Comparison of ENCODE assay signal across 16 cellular contexts in genomic region chr1:21240706-21241105, GRCh38.
"Had no signal": no experiment of that assay in that cellular context is flagged by ENCODE, and none has a peak within 500 bp of the region (broad histone marks: within the 10 kb centered on the region; RNA-seq: fewer than 3 reads in every experiment).

No MANE protein-coding gene starts in this region.

- H3K27me3 Mint-ChIP-seq: natural killer cell treated with Interleukin-12 subunit alpha and Interleukin-12 subunit beta and Interleukin-15 and Interleukin-18, amount 100 ng/mL, for 72 hours had no signal

- ATAC-seq: heart left ventricle; natural killer cell treated with Interleukin-12 subunit alpha and Interleukin-12 subunit beta and Interleukin-15 and Interleukin-18, amount 100 ng/mL, for 72 hours had no signal

- H3K9me3 Mint-ChIP-seq: natural killer cell treated with Interleukin-12 subunit alpha and Interleukin-12 subunit beta and Interleukin-15 and Interleukin-18, amount 100 ng/mL, for 72 hours had no signal

- DNase-seq: dorsolateral prefrontal cortex; effector CD8-positive, alpha-beta T cell; heart left ventricle; hippocampal formation; midbrain; posterior cingulate gyrus; small intestine; stimulated activated CD4-positive, alpha-beta T cell treated with anti-CD3 and anti-CD28 coated beads, Interleukin-12 subunit alpha, Interleukin-12 subunit beta, amount 100 ng/mL, for 4 hours; stimulated activated naive CD4-positive, alpha-beta T cell; stomach; substantia nigra; transverse colon had no signal

- H3K9me3 ChIP-seq: heart left ventricle, stomach, thoracic aorta, transverse colon had no signal

- H3K4me3 Mint-ChIP-seq: natural killer cell treated with Interleukin-12 subunit alpha and Interleukin-12 subunit beta and Interleukin-15 and Interleukin-18, amount 100 ng/mL, for 72 hours had no signal

- H3K36me3 Mint-ChIP-seq: natural killer cell treated with Interleukin-12 subunit alpha and Interleukin-12 subunit beta and Interleukin-15 and Interleukin-18, amount 100 ng/mL, for 72 hours had no signal

- H3K4me1 ChIP-seq: transverse colon had no signal

- H3K4me3 ChIP-seq: coronary artery, dorsolateral prefrontal cortex, heart left ventricle, stomach, thoracic aorta, transverse colon had no signal

- H3K27ac ChIP-seq: dorsolateral prefrontal cortex, heart left ventricle, neutrophil, stomach, transverse colon had no signal

- H3K27me3 ChIP-seq: dorsolateral prefrontal cortex, heart left ventricle, neutrophil, stomach, transverse colon had no signal

- H3K27ac Mint-ChIP-seq: natural killer cell treated with Interleukin-12 subunit alpha and Interleukin-12 subunit beta and Interleukin-15 and Interleukin-18, amount 100 ng/mL, for 72 hours had no signal
